ENCODE assay signal across 20 cellular contexts in genomic region chr11:130947058-130947457, GRCh38.
"Had no signal": no experiment of that assay in that cellular context is flagged by ENCODE, and none has a peak within 500 bp of the region (broad histone marks: within the 10 kb centered on the region; RNA-seq: fewer than 3 reads in every experiment).

No MANE protein-coding gene starts in this region.

- ATAC-seq: K562 had no signal

- FAIRE-seq: K562, RCC 7860 had no signal

- H3K9me3 ChIP-seq: SK-N-SH had no signal

- DNase-seq: Kasumi-1, MV-4-11, NCI-H1048, NCI-H1105, NCI-H1417, NCI-H1436 treated with DMSO at 0.1 percent for 48 hours, NCI-H1694, NCI-H187 treated with DMSO at 0.1 percent for 48 hours, NCI-H2081, NCI-H2107, NCI-H345, NCI-H526 treated with DMSO at 0.1 percent for 48 hours, NCI-H748 treated with DMSO at 0.1 percent for 48 hours, RPMI8226, SHP77, SK-N-SH, SW 1271 had no signal

- H3K4me2 ChIP-seq: KMS-11, SK-N-SH had no signal

- H3K4me3 ChIP-seq: K562 had no signal

- H3K9ac ChIP-seq: KMS-11, SK-N-SH had no signal

- H3K27ac ChIP-seq: KMS-11 had no signal
